10 cellular contexts compared by ENCODE assay signal in genomic region chr10:21122907-21123306, GRCh38.
"Had no signal": no experiment of that assay in that cellular context is flagged by ENCODE, and none has a peak within 500 bp of the region (broad histone marks: within the 10 kb centered on the region; RNA-seq: fewer than 3 reads in every experiment).

No MANE protein-coding gene starts in this region.

- H3K27ac Mint-ChIP-seq: GM23338, H9, HFFc6 had no signal

- DNase-seq: H9, HCEC 1CT, HFFc6, IMR-90, KG1 had no signal

- H3K4me3 ChIP-seq: GM23338, K562 had no signal

- H3K9me3 Mint-ChIP-seq: GM23338, H9, HFFc6 had no signal

- FAIRE-seq: H1, H54, HTR-8/SVneo, K562 had no signal

- H3K4me1 Mint-ChIP-seq: GM23338 had no signal

- H3K4me3 Mint-ChIP-seq: GM23338, H9, HFFc6 had no signal
